1 cellular context compared by ENCODE assay signal in the genomic region with DNA sequence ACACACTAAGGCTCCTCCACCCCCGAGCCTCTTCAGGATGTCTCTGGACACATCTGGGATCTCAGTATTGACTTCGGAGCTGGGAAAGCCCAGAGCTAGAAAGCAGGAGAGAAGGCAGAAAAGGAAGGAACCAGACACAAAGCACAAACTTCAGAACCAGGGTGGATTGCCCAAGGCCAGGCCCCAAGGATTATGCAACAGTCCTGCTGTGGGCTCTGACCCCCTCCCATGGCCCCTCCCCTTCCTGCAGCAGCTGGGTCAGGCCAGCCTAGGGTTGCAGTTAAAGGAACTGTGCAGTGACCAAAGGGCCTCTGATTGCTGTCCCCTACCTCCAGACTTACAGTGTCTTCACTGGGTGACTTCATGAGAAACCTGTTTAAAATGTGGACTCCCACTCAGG.
TF ChIP-seq lines count a peak whose summit lies in the region.

No MANE protein-coding gene starts in this region.

TF ChIP-seq in HepG2, 621 proteins besides CTCF, POLR2A, EP300 and RAD21 (continued from another document and continues in another):
- TF ChIP-seq, protein P1, sequence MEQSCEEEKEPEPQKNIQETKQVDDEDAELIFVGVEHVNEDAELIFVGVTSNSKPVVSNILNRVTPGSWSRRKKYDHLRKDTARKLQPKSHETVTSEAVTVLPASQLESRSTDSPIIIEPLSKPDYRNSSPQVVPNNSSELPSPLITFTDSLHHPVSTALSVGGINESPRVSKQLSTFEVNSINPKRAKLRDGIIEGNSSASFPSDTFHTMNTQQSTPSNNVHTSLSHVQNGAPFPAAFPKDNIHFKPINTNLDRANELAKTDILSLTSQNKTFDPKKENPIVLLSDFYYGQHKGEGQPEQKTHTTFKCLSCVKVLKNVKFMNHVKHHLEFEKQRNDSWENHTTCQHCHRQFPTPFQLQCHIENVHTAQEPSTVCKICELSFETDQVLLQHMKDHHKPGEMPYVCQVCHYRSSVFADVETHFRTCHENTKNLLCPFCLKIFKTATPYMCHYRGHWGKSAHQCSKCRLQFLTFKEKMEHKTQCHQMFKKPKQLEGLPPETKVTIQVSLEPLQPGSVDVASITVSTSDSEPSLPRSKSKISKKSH (CRISPR knock-in tag; IDR thresholded peaks at IDR 0.05; ENCODE audit: borderline replicate concordance) = no peak
- TF ChIP-seq RFXANK (CRISPR knock-in tag; IDR thresholded peaks at IDR 0.05) (no peak), TGIF2 (CRISPR knock-in tag; IDR thresholded peaks at IDR 0.05) (no peak), ZNF367 (CRISPR knock-in tag; IDR thresholded peaks at IDR 0.05; ENCODE audit: borderline replicate concordance) (no peak), ZNF547 (CRISPR knock-in tag; IDR thresholded peaks at IDR 0.05) (no peak), REL (CRISPR knock-in tag; conservative IDR thresholded peaks at IDR 0.05) (no peak), ZEB1 (IDR thresholded peaks at IDR 0.05; ENCODE audit: insufficient replicate concordance, low read depth) (no peak), ZNF383 (CRISPR knock-in tag; IDR thresholded peaks at IDR 0.05; ENCODE audit: borderline replicate concordance) (no peak), HDAC6 (IDR thresholded peaks at IDR 0.05; ENCODE audit: low read depth, low read length) (no peak), ZNF772 (CRISPR knock-in tag; IDR thresholded peaks at IDR 0.05) (no peak), SIN3A (IDR thresholded peaks at IDR 0.05; ENCODE audit: borderline replicate concordance, low read depth, low read length) (no peak), SNRNP70 (IDR thresholded peaks at IDR 0.05; ENCODE audit: low read depth, low read length) (no peak), FOXK1 (CRISPR knock-in tag; IDR thresholded peaks at IDR 0.05; ENCODE audit: borderline replicate concordance, low read depth) (no peak), SOX6 (IDR thresholded peaks at IDR 0.05) (no peak), SOX6 (CRISPR knock-in tag; IDR thresholded peaks at IDR 0.05) (peak; percentile 77), SALL2 (CRISPR knock-in tag; IDR thresholded peaks at IDR 0.05) (no peak), SOX13 (IDR thresholded peaks at IDR 0.05) (no peak), SOX13 (CRISPR knock-in tag; conservative IDR thresholded peaks at IDR 0.05 in 1 of 2, IDR thresholded peaks at IDR 0.05 in 1 of 2) (peak in 1 of 2 experiments; percentile 72; a peak in 2 of 4 replicates), KLF16 (CRISPR knock-in tag; IDR thresholded peaks at IDR 0.05) (no peak), YEATS2 (CRISPR knock-in tag; IDR thresholded peaks at IDR 0.05; ENCODE audit: borderline replicate concordance) (0 out of 2 replicates have a peak, but pooled peaks have one; percentile 54), SRY (CRISPR knock-in tag; IDR thresholded peaks at IDR 0.05) (no peak), RXRA (CRISPR knock-in tag; IDR thresholded peaks at IDR 0.05) (peak; percentile 54; the same call in 1 of the 2 replicates), ZNF614 (CRISPR knock-in tag; IDR thresholded peaks at IDR 0.05; ENCODE audit: borderline replicate concordance) (peak; percentile 51; the same call in 1 of the 2 replicates), ZNF460 (CRISPR knock-in tag; IDR thresholded peaks at IDR 0.05; ENCODE audit: borderline replicate concordance) (no peak), REPIN1 (CRISPR knock-in tag; IDR thresholded peaks at IDR 0.05; ENCODE audit: borderline replicate concordance, low read depth) (peak; percentile 73; the same call in 1 of the 2 replicates), SPEN (CRISPR knock-in tag; IDR thresholded peaks at IDR 0.05; ENCODE audit: low read depth) (no peak), ZMYM2 (CRISPR knock-in tag; IDR thresholded peaks at IDR 0.05) (0 out of 2 replicates have a peak, but pooled peaks have one; percentile 25), GATAD1 (CRISPR knock-in tag; IDR thresholded peaks at IDR 0.05) (peak; percentile 51), RORA (CRISPR knock-in tag; IDR thresholded peaks at IDR 0.05) (no peak), MIER2 (CRISPR knock-in tag; IDR thresholded peaks at IDR 0.05) (peak; percentile 90), STAT5B (CRISPR knock-in tag; IDR thresholded peaks at IDR 0.05) (no peak), ZNF251 (CRISPR knock-in tag; IDR thresholded peaks at IDR 0.05) (no peak), HOXA7 (CRISPR knock-in tag; IDR thresholded peaks at IDR 0.05) (no peak), ZNF792 (CRISPR knock-in tag; IDR thresholded peaks at IDR 0.05) (no peak), BHLHE40 (IDR thresholded peaks at IDR 0.05; ENCODE audit: low read length) (no peak), ZNF331 (CRISPR knock-in tag; IDR thresholded peaks at IDR 0.05) (peak; percentile 57; the same call in 1 of the 2 replicates), SNAI1 (CRISPR knock-in tag; IDR thresholded peaks at IDR 0.05; ENCODE audit: borderline replicate concordance) (no peak), ZFP90 (CRISPR knock-in tag; IDR thresholded peaks at IDR 0.05; ENCODE audit: borderline replicate concordance) (no peak), ZNF83 (CRISPR knock-in tag; IDR thresholded peaks at IDR 0.05; ENCODE audit: borderline replicate concordance) (no peak), MED1 (CRISPR knock-in tag; IDR thresholded peaks at IDR 0.05) (peak; percentile 38; the same call in 1 of the 2 replicates), ZC3H13 (CRISPR knock-in tag; IDR thresholded peaks at IDR 0.05) (no peak)
- TF ChIP-seq, protein P2, sequence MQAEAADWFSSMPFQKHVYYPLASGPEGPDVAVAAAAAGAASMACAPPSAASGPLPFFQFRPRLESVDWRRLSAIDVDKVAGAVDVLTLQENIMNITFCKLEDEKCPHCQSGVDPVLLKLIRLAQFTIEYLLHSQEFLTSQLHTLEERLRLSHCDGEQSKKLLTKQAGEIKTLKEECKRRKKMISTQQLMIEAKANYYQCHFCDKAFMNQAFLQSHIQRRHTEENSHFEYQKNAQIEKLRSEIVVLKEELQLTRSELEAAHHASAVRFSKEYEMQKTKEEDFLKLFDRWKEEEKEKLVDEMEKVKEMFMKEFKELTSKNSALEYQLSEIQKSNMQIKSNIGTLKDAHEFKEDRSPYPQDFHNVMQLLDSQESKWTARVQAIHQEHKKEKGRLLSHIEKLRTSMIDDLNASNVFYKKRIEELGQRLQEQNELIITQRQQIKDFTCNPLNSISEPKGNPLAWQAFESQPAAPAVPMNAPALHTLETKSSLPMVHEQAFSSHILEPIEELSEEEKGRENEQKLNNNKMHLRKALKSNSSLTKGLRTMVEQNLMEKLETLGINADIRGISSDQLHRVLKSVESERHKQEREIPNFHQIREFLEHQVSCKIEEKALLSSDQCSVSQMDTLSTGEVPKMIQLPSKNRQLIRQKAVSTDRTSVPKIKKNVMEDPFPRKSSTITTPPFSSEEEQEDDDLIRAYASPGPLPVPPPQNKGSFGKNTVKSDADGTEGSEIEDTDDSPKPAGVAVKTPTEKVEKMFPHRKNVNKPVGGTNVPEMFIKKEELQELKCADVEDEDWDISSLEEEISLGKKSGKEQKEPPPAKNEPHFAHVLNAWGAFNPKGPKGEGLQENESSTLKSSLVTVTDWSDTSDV (CRISPR knock-in tag; IDR thresholded peaks at IDR 0.05) = no peak
- TF ChIP-seq, protein P3, sequence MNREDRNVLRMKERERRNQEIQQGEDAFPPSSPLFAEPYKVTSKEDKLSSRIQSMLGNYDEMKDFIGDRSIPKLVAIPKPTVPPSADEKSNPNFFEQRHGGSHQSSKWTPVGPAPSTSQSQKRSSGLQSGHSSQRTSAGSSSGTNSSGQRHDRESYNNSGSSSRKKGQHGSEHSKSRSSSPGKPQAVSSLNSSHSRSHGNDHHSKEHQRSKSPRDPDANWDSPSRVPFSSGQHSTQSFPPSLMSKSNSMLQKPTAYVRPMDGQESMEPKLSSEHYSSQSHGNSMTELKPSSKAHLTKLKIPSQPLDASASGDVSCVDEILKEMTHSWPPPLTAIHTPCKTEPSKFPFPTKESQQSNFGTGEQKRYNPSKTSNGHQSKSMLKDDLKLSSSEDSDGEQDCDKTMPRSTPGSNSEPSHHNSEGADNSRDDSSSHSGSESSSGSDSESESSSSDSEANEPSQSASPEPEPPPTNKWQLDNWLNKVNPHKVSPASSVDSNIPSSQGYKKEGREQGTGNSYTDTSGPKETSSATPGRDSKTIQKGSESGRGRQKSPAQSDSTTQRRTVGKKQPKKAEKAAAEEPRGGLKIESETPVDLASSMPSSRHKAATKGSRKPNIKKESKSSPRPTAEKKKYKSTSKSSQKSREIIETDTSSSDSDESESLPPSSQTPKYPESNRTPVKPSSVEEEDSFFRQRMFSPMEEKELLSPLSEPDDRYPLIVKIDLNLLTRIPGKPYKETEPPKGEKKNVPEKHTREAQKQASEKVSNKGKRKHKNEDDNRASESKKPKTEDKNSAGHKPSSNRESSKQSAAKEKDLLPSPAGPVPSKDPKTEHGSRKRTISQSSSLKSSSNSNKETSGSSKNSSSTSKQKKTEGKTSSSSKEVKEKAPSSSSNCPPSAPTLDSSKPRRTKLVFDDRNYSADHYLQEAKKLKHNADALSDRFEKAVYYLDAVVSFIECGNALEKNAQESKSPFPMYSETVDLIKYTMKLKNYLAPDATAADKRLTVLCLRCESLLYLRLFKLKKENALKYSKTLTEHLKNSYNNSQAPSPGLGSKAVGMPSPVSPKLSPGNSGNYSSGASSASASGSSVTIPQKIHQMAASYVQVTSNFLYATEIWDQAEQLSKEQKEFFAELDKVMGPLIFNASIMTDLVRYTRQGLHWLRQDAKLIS (CRISPR knock-in tag; IDR thresholded peaks at IDR 0.05) = no peak
- TF ChIP-seq, protein P4, sequence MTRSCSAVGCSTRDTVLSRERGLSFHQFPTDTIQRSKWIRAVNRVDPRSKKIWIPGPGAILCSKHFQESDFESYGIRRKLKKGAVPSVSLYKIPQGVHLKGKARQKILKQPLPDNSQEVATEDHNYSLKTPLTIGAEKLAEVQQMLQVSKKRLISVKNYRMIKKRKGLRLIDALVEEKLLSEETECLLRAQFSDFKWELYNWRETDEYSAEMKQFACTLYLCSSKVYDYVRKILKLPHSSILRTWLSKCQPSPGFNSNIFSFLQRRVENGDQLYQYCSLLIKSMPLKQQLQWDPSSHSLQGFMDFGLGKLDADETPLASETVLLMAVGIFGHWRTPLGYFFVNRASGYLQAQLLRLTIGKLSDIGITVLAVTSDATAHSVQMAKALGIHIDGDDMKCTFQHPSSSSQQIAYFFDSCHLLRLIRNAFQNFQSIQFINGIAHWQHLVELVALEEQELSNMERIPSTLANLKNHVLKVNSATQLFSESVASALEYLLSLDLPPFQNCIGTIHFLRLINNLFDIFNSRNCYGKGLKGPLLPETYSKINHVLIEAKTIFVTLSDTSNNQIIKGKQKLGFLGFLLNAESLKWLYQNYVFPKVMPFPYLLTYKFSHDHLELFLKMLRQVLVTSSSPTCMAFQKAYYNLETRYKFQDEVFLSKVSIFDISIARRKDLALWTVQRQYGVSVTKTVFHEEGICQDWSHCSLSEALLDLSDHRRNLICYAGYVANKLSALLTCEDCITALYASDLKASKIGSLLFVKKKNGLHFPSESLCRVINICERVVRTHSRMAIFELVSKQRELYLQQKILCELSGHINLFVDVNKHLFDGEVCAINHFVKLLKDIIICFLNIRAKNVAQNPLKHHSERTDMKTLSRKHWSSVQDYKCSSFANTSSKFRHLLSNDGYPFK (CRISPR knock-in tag; IDR thresholded peaks at IDR 0.05; ENCODE audit: borderline replicate concordance) = no peak
- TF ChIP-seq, protein P5, sequence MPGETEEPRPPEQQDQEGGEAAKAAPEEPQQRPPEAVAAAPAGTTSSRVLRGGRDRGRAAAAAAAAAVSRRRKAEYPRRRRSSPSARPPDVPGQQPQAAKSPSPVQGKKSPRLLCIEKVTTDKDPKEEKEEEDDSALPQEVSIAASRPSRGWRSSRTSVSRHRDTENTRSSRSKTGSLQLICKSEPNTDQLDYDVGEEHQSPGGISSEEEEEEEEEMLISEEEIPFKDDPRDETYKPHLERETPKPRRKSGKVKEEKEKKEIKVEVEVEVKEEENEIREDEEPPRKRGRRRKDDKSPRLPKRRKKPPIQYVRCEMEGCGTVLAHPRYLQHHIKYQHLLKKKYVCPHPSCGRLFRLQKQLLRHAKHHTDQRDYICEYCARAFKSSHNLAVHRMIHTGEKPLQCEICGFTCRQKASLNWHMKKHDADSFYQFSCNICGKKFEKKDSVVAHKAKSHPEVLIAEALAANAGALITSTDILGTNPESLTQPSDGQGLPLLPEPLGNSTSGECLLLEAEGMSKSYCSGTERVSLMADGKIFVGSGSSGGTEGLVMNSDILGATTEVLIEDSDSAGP (CRISPR knock-in tag; IDR thresholded peaks at IDR 0.05; ENCODE audit: borderline replicate concordance) = peak; percentile 54
- TF ChIP-seq, protein P6, sequence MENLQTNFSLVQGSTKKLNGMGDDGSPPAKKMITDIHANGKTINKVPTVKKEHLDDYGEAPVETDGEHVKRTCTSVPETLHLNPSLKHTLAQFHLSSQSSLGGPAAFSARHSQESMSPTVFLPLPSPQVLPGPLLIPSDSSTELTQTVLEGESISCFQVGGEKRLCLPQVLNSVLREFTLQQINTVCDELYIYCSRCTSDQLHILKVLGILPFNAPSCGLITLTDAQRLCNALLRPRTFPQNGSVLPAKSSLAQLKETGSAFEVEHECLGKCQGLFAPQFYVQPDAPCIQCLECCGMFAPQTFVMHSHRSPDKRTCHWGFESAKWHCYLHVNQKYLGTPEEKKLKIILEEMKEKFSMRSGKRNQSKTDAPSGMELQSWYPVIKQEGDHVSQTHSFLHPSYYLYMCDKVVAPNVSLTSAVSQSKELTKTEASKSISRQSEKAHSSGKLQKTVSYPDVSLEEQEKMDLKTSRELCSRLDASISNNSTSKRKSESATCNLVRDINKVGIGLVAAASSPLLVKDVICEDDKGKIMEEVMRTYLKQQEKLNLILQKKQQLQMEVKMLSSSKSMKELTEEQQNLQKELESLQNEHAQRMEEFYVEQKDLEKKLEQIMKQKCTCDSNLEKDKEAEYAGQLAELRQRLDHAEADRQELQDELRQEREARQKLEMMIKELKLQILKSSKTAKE (CRISPR knock-in tag; IDR thresholded peaks at IDR 0.05; ENCODE audit: borderline replicate concordance) = no peak
- TF ChIP-seq, protein P7, sequence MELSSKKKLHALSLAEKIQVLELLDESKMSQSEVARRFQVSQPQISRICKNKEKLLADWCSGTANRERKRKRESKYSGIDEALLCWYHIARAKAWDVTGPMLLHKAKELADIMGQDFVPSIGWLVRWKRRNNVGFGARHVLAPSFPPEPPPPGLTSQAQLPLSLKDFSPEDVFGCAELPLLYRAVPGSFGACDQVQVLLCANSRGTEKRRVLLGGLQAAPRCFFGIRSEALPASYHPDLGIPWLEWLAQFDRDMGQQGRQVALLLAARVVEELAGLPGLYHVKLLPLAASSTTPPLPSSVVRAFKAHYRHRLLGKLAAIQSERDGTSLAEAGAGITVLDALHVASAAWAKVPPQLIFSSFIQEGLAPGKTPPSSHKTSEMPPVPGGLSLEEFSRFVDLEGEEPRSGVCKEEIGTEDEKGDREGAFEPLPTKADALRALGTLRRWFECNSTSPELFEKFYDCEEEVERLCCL (CRISPR knock-in tag; IDR thresholded peaks at IDR 0.05; ENCODE audit: borderline replicate concordance) = no peak
- TF ChIP-seq, protein P8, sequence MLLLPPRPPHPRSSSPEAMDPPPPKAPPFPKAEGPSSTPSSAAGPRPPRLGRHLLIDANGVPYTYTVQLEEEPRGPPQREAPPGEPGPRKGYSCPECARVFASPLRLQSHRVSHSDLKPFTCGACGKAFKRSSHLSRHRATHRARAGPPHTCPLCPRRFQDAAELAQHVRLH (CRISPR knock-in tag; IDR thresholded peaks at IDR 0.05; ENCODE audit: borderline replicate concordance, low read depth) = 0 out of 2 replicates have a peak, but pooled peaks have one; percentile 36
- TF ChIP-seq, protein P9, sequence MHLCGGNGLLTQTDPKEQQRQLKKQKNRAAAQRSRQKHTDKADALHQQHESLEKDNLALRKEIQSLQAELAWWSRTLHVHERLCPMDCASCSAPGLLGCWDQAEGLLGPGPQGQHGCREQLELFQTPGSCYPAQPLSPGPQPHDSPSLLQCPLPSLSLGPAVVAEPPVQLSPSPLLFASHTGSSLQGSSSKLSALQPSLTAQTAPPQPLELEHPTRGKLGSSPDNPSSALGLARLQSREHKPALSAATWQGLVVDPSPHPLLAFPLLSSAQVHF (CRISPR knock-in tag; IDR thresholded peaks at IDR 0.05) = no peak
